1 cellular context compared by ENCODE assay signal in genomic region chr13:86464193-86464592, GRCh38.
TF ChIP-seq lines count a peak whose summit lies in the region.

No MANE protein-coding gene starts in this region.

TF ChIP-seq in SK-N-SH, 30 proteins besides CTCF, POLR2A, EP300 and RAD21 (continued from another document):
- TF ChIP-seq USF1 (IDR thresholded peaks at IDR 0.05; ENCODE audit: borderline replicate concordance, low read depth) (no peak), CHD2 (IDR thresholded peaks at IDR 0.05; ENCODE audit: low read length, partially characterized antibody) (no peak), SIN3A (IDR thresholded peaks at IDR 0.05; ENCODE audit: borderline replicate concordance, low read depth, low read length) (no peak), RCOR1 (IDR thresholded peaks at IDR 0.05; ENCODE audit: low read length) (no peak), FOSL2 (IDR thresholded peaks at IDR 0.05; ENCODE audit: borderline replicate concordance, low read depth) (no peak), NFIC (IDR thresholded peaks at IDR 0.05; ENCODE audit: borderline replicate concordance) (no peak), RXRA (IDR thresholded peaks at IDR 0.05; ENCODE audit: borderline replicate concordance, low read depth) (no peak), EZH2phosphoT487 (IDR thresholded peaks at IDR 0.05; ENCODE audit: borderline replicate concordance, low read depth) (no peak)
